ENCODE assay signal across 1 cellular context in the genomic region with DNA sequence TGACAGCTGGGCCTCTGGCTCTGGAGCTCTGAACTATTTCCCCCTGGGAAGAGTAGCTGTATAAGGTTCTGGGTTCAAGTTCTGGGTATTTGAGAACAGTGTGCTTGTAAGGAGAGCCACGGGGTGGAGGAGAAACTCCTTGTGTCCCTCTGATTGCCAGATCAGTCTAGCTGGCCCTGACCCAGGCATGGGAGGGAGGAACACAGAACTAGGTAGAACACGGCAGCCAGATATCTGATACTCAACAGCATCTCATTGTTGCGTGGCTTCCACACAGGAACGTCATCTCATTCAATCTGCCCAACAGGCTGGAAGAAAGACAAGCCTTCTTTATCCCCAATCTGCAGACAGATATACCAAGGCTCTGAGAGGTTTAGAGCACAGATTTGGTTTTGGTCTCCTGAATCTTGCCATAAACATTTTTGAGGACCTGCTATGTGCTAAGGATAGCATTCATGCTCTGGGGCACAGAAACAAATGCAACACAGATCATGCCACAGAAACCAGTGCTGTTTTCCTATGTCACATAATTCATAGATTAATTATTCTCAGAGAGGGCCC.
TF ChIP-seq lines count a peak whose summit lies in the region.

No MANE protein-coding gene starts in this region.

TF ChIP-seq in IMR-90, 13 proteins besides CTCF, POLR2A, EP300 and RAD21:
- no peak for TF ChIP-seq MAZ (IDR thresholded peaks at IDR 0.05; ENCODE audit: borderline replicate concordance, low read depth, low read length)
- no peak for TF ChIP-seq RFX5 (IDR thresholded peaks at IDR 0.05; ENCODE audit: low read depth, low read length)
- no peak for TF ChIP-seq NFE2L2 (IDR thresholded peaks at IDR 0.05; ENCODE audit: low read depth, low read length)
- TF ChIP-seq SMC3 (IDR thresholded peaks at IDR 0.05; ENCODE audit: low read depth, low read length), result no peak
- no peak for TF ChIP-seq CHD1 (IDR thresholded peaks at IDR 0.05; ENCODE audit: low read depth, low read length)
- no peak for TF ChIP-seq CEBPB (IDR thresholded peaks at IDR 0.05; ENCODE audit: low read depth, low read length)
TF ChIP-seq in IMR-90: peak in this region for 0.
